14 cellular contexts compared by ENCODE assay signal in genomic region chr18:23067236-23067635, GRCh38.
DNase-seq lines count a peak whose midpoint lies in the region; ATAC-seq, FAIRE-seq and TF ChIP-seq lines count a peak whose summit lies in the region.
"Had no signal": no experiment of that assay in that cellular context is flagged by ENCODE, and none has a peak within 500 bp of the region (broad histone marks: within the 10 kb centered on the region; RNA-seq: fewer than 3 reads in every experiment).

No MANE protein-coding gene starts in this region.

- no peaks in the 10 kb centered on the region for H3K4me1 ChIP-seq in endothelial cell of umbilical vein (ENCODE audit: control insufficient read depth, extremely low read depth, insufficient read depth, low read length)
- H3K4me1 ChIP-seq: thyroid gland had no signal

- no peak overlapping the region for H3K4me3 ChIP-seq in endothelial cell of umbilical vein (replicated peaks in 1 of 3; ENCODE audit: insufficient read depth in 1 of 3, low read depth in 1 of 3, low read length in 3 of 3)
- H3K4me3 ChIP-seq: thyroid gland had no signal

- dilution Hi-C loops in endothelial cell of umbilical vein (cut with MboI; ENCODE audit: extremely low pct_ligation_motif_present, low sequenced_read_pairs) = no loop called here

- no peaks in the 10 kb centered on the region for H3K36me3 ChIP-seq in endothelial cell of umbilical vein (ENCODE audit: control insufficient read depth in 2 of 2, extremely low read depth in 1 of 2, insufficient read depth in 2 of 2, low read length in 2 of 2)
- H3K36me3 ChIP-seq: thyroid gland had no signal

- H3K27ac Mint-ChIP-seq in activated CD4-positive, alpha-beta T cell treated with anti-CD3 and anti-CD28 coated beads for 36 hours = no peak overlapping the region
- no peak overlapping the region for H3K27ac Mint-ChIP-seq in stimulated activated naive B cell treated with anti-CD40 and anti-IgM and Interleukin-4, amounts not matched to agents 10 μg/mL and 1 μg/mL and 100 μg/mL, for 72 hours

- intact Hi-C loops in activated CD4-positive, alpha-beta T cell treated with anti-CD3 and anti-CD28 coated beads for 36 hours (cut with DNase I, micrococcal nuclease) = no loop called here
- intact Hi-C loops in endothelial cell of umbilical vein (cut with micrococcal nuclease) = no loop called here

- H3K4me3 Mint-ChIP-seq in activated CD4-positive, alpha-beta T cell treated with anti-CD3 and anti-CD28 coated beads for 36 hours = no peak overlapping the region
- no peak overlapping the region for H3K4me3 Mint-ChIP-seq in stimulated activated naive B cell treated with anti-CD40 and anti-IgM and Interleukin-4, amounts not matched to agents 10 μg/mL and 1 μg/mL and 100 μg/mL, for 72 hours
- H3K4me3 Mint-ChIP-seq: activated T-cell treated with anti-CD3 and anti-CD28 coated beads, Interleukin-2, amount 50 U/mL, for 4 hours had no signal

- no TSS peak for BruUV-seq in endothelial cell of umbilical vein (replicated peaks; lab: Mats Ljungman, UMichigan)

- H3K79me2 ChIP-seq in endothelial cell of umbilical vein (ENCODE audit: control insufficient read depth, insufficient read depth, low read length) = no peaks in the 10 kb centered on the region

- no peak overlapping the region for H3K4me2 ChIP-seq in endothelial cell of umbilical vein (ENCODE audit: insufficient read depth, low read length)

- no peaks in the 10 kb centered on the region for H4K20me1 ChIP-seq in endothelial cell of umbilical vein (replicated peaks; ENCODE audit: control insufficient read depth, extremely low read depth, insufficient read depth, low read length)

- POLR2A ChIA-PET in activated CD4-positive, alpha-beta T cell treated with anti-CD3 and anti-CD28 coated beads for 36 hours (lab: Charles Lee) = no interaction called here
- POLR2A ChIA-PET in endothelial cell of umbilical vein (lab: Charles Lee) = interaction anchor here (0.6 kb wide), 1 partner anchor 119 kb away, joined by 4 read pairs; no protein-coding TSS in a partner anchor

- no peaks in the 10 kb centered on the region for H3K27me3 ChIP-seq in endothelial cell of umbilical vein (ENCODE audit: control insufficient read depth in 2 of 2, insufficient read depth in 2 of 2, low read length in 2 of 2)
- H3K27me3 ChIP-seq: thyroid gland had no signal

- H3K9me1 ChIP-seq in endothelial cell of umbilical vein (replicated peaks; ENCODE audit: control insufficient read depth, extremely low read depth, insufficient read depth, low read length) = no peaks in the 10 kb centered on the region

- H3K9me3 Mint-ChIP-seq in activated CD4-positive, alpha-beta T cell treated with anti-CD3 and anti-CD28 coated beads for 36 hours (ENCODE audit: low read depth) = peaks cover 18% of the 10 kb centered on the region
- peaks cover 4 to 10% of the 10 kb centered on the region in 2 donors for H3K9me3 Mint-ChIP-seq in stimulated activated naive B cell treated with anti-CD40 and anti-IgM and Interleukin-4, amounts not matched to agents 10 μg/mL and 1 μg/mL and 100 μg/mL, for 72 hours

- DNase-seq in activated CD4-positive, alpha-beta T cell treated with anti-CD3 and anti-CD28 coated beads for 36 hours = no peak
- DNase-seq in activated CD4-positive, alpha-beta T cell treated with anti-CD3 and anti-CD28 coated beads for 4 hours = no peak
- DNase-seq in MV-4-11 (lab: John Stamatoyannopoulos, UW) = peak; percentile 42
- DNase-seq in endothelial cell of umbilical vein (ENCODE audit: low read depth, low spot score) = no peak
- DNase-seq in stimulated activated naive B cell treated with anti-CD40 and anti-IgM and Interleukin-4, amounts not matched to agents 10 μg/mL and 1 μg/mL and 100 μg/mL, for 72 hours = no peak
- DNase-seq in activated effector memory CD4-positive, alpha-beta T cell treated with anti-CD3 and anti-CD28 coated beads, Interleukin-2, amount 50 U/mL, for 16 hours = no peak
- no peak for DNase-seq in cortex of kidney (lab: John Stamatoyannopoulos, UW)
- no peak for DNase-seq in amygdala (lab: John Stamatoyannopoulos, UW)
- DNase-seq: activated CD4-positive, alpha-beta T cell treated with anti-CD3 and anti-CD28 coated beads for 48 hours; activated T-cell treated with anti-CD3 and anti-CD28 coated beads, Interleukin-2, amount 50 U/mL, for 4 hours; aorta; foreskin melanocyte; OCI-M1; thyroid gland had no signal

- no peaks in the 10 kb centered on the region for H3K9me3 ChIP-seq in endothelial cell of umbilical vein (replicated peaks; ENCODE audit: control insufficient read depth, insufficient read depth, low read length)
- H3K9me3 ChIP-seq: thyroid gland had no signal

- peaks cover 45% of the 10 kb centered on the region for H3K4me1 Mint-ChIP-seq in activated CD4-positive, alpha-beta T cell treated with anti-CD3 and anti-CD28 coated beads for 36 hours
- H3K4me1 Mint-ChIP-seq in stimulated activated naive B cell treated with anti-CD40 and anti-IgM and Interleukin-4, amounts not matched to agents 10 μg/mL and 1 μg/mL and 100 μg/mL, for 72 hours = peaks cover 34 to 52% of the 10 kb centered on the region in 2 donors

- no peaks in the 10 kb centered on the region for H3K27me3 Mint-ChIP-seq in activated CD4-positive, alpha-beta T cell treated with anti-CD3 and anti-CD28 coated beads for 36 hours
- no peaks in the 10 kb centered on the region for H3K27me3 Mint-ChIP-seq in stimulated activated naive B cell treated with anti-CD40 and anti-IgM and Interleukin-4, amounts not matched to agents 10 μg/mL and 1 μg/mL and 100 μg/mL, for 72 hours

- CTCF ChIA-PET in activated CD4-positive, alpha-beta T cell treated with anti-CD3 and anti-CD28 coated beads for 36 hours (lab: Charles Lee) = no interaction called here
- CTCF ChIA-PET in endothelial cell of umbilical vein (lab: Charles Lee) = interaction anchor here (1.2 kb wide), 1 partner anchor 12 kb away, joined by 4 read pairs; no protein-coding TSS in a partner anchor

- peak; percentile 52 for FAIRE-seq in endothelial cell of umbilical vein (lab: Jason Lieb, UNC)

- TF ChIP-seq CTCF in endothelial cell of umbilical vein (IDR thresholded peaks at IDR 0.05; ENCODE audit: extremely low read depth in 1 of 2, insufficient read depth in 1 of 2, low read depth in 1 of 2, low read length in 2 of 2) = no peak

- ATAC-seq in activated CD4-positive, alpha-beta T cell treated with anti-CD3 and anti-CD28 coated beads for 36 hours = peak; percentile 17
- ATAC-seq in stimulated activated naive B cell treated with anti-CD40 and anti-IgM and Interleukin-4, amounts not matched to agents 10 μg/mL and 1 μg/mL and 100 μg/mL, for 72 hours (replicated peaks) = peak; percentile 43 to 65
- ATAC-seq: activated T-cell treated with anti-CD3 and anti-CD28 coated beads, Interleukin-2, amount 50 U/mL, for 4 hours had no signal

- H3K9ac ChIP-seq in endothelial cell of umbilical vein (replicated peaks; ENCODE audit: extremely low read depth, insufficient read depth, low read length) = no peak overlapping the region

- H3K36me3 Mint-ChIP-seq in activated CD4-positive, alpha-beta T cell treated with anti-CD3 and anti-CD28 coated beads for 36 hours (ENCODE audit: low read depth) = peaks cover 6% of the 10 kb centered on the region
- H3K36me3 Mint-ChIP-seq in stimulated activated naive B cell treated with anti-CD40 and anti-IgM and Interleukin-4, amounts not matched to agents 10 μg/mL and 1 μg/mL and 100 μg/mL, for 72 hours = peaks cover 0 to 10% of the 10 kb centered on the region in 2 donors

- no peak overlapping the region for H2AFZ ChIP-seq in endothelial cell of umbilical vein (ENCODE audit: low read depth, low read length)

- H3K27ac ChIP-seq in endothelial cell of umbilical vein (ENCODE audit: insufficient read depth, low read depth, low read length) = no peak overlapping the region
- H3K27ac ChIP-seq: thyroid gland had no signal

- TF ChIP-seq POLR2A in endothelial cell of umbilical vein (IDR thresholded peaks at IDR 0.05; ENCODE audit: low read depth, low read length) = no peak

TF ChIP-seq in endothelial cell of umbilical vein, 7 proteins besides CTCF, POLR2A, EP300 and RAD21:
- TF ChIP-seq JUN (IDR thresholded peaks at IDR 0.05; ENCODE audit: borderline replicate concordance, insufficient read depth, insufficient read length, low read depth) (no peak), MYC (IDR thresholded peaks at IDR 0.05; ENCODE audit: low read depth, low read length) (no peak), EZH2 (IDR thresholded peaks at IDR 0.05; ENCODE audit: borderline replicate concordance, low read depth, low read length, severe bottlenecking) (no peak), GATA2 (IDR thresholded peaks at IDR 0.05; ENCODE audit: insufficient read depth, insufficient read length, low read depth, low read length) (no peak), POLR2AphosphoS5 (IDR thresholded peaks at IDR 0.05; ENCODE audit: insufficient read depth, low read depth, low read length) (no peak), FOS (IDR thresholded peaks at IDR 0.05; ENCODE audit: borderline replicate concordance, insufficient read depth, low read length) (no peak), MAX (IDR thresholded peaks at IDR 0.05; ENCODE audit: insufficient read depth, insufficient read length) (no peak)
